In the genomic region with DNA sequence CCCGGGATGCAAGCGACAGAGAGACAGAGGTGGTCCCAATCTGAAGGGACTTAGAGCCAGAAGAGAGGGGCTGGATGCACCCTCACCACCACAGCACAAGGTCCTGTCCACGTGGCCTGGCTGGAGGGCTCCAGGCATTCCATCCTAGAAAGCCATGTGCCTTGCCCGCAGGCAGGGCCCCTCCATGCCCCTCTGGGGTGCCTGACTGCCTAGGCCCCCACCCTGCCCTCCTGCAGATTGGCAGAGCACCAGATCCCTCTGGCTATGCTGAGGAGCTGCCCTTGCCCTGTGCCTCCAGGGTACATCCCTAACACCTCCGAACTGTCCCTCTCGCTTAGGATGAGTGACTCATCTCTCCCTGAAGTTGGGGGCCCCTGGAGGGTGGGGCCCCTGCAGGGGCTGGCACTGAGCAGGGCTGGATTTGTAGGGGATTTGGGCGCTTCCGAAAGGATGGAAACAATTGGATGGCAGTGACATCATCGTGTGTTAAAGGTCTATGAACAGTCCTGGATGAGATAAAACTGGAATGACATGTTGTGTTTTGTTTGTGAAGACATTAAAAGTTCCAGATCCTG, we compare ENCODE assay signal across 12 cellular contexts. TPM values are rescaled to one million over a fixed set of nuclear protein-coding genes. Genes with fewer than 3 reads are reported as not detected.
DNase-seq lines count a peak whose midpoint lies in the region; ATAC-seq, FAIRE-seq and TF ChIP-seq lines count a peak whose summit lies in the region.
"Had no signal": no experiment of that assay in that cellular context is flagged by ENCODE, and none has a peak within 500 bp of the region (broad histone marks: within the 10 kb centered on the region; RNA-seq: fewer than 3 reads in every experiment).

No MANE protein-coding gene starts in this region.

- FAIRE-seq in HepG2 (lab: Jason Lieb, UNC), result no peak

- H3K27ac ChIP-seq in esophagus (ENCODE audit: low read depth in 2 of 2, low read length in 1 of 2), result peak overlapping the region; percentile 53 to 67
- H3K27ac ChIP-seq in HepG2 (ENCODE audit: extremely low read length, insufficient read depth, low read length), result no peak overlapping the region
- H3K27ac ChIP-seq in tibial nerve, result peak overlapping the region in 3 of 4 donors; percentile 51 to 87 (median 78)

- H3K4me3 ChIP-seq in LNCaP clone FGC (ENCODE audit: low read depth, low read length), result no peak overlapping the region
- H3K4me3 ChIP-seq in esophagus (ENCODE audit: low read depth in 1 of 2, low read length in 2 of 2), result no peak overlapping the region
- no peak overlapping the region for H3K4me3 ChIP-seq in HepG2 (replicated peaks in 1 of 3; ENCODE audit: insufficient read depth in 1 of 3, low read depth in 2 of 3, low read length in 3 of 3)
- no peak overlapping the region for H3K4me3 ChIP-seq in tibial nerve

- POLR2A ChIA-PET in HepG2 (lab: Yijun Ruan, JAX), result no interaction called here

- H3K9ac ChIP-seq in HepG2 (ENCODE audit: insufficient read depth, low read depth, low read length), result no peak overlapping the region

- H3K79me2 ChIP-seq in HepG2 (ENCODE audit: insufficient read depth, low read length), result no peaks in the 10 kb centered on the region

- no peak overlapping the region for H3K4me2 ChIP-seq in HepG2 (ENCODE audit: low read depth, low read length)

- H3K4me1 ChIP-seq in esophagus (ENCODE audit: control insufficient read depth in 2 of 2, insufficient read depth in 2 of 2, low read length in 1 of 2) (peaks cover 5 to 15% of the 10 kb centered on the region in 2 donors), HepG2 (ENCODE audit: insufficient read depth, low read length) (peaks cover 8% of the 10 kb centered on the region), tibial nerve (peaks cover 0 to 39% (median 12%) of the 10 kb centered on the region in 4 donors)

- CTCF ChIA-PET in HepG2 (lab: Yijun Ruan, JAX; ENCODE audit: low intra/inter-chr PET ratio, low total read pairs), result interaction anchor here (1.3 to 1.7 kb wide), 3 partner anchors 139 to 165 kb away, joined by 4 to 10 read pairs (median 7); no protein-coding TSS in a partner anchor

- TF ChIP-seq CTCF in LNCaP clone FGC (IDR thresholded peaks at IDR 0.05; ENCODE audit: control insufficient read depth, extremely low read depth, insufficient read depth) (no peak), HepG2 (CRISPR knock-in tag; IDR thresholded peaks at IDR 0.05) (no peak), tibial nerve (IDR thresholded peaks at IDR 0.05) (no peak)

- no peak for TF ChIP-seq POLR2A in HepG2 (IDR thresholded peaks at IDR 0.05; ENCODE audit: insufficient read depth in 1 of 2, low read depth in 2 of 2, low read length in 2 of 2)
- TF ChIP-seq POLR2A in tibial nerve (IDR thresholded peaks at IDR 0.05), result no peak

- WGBS in esophagus, 2 donors, result 39 to 59% methylated on average over 9 of the region's 9 CpGs
- 89% methylated on average over 7 of the region's 9 CpGs for WGBS in HepG2 (ENCODE audit: low lambda C conversion rate)
- 41 to 63% methylated on average over 7 to 8 of the region's 9 CpGs for WGBS in tibial nerve, 2 donors

- no peaks in the 10 kb centered on the region for H4K20me1 ChIP-seq in HepG2 (ENCODE audit: insufficient read depth, low read length)

- H2AFZ ChIP-seq in HepG2 (ENCODE audit: low read length), result no peak overlapping the region

- H3K27me3 ChIP-seq in esophagus (ENCODE audit: control insufficient read depth in 1 of 2, insufficient read depth in 2 of 2, low read length in 2 of 2), result no peaks in the 10 kb centered on the region
- H3K27me3 ChIP-seq in HepG2 (ENCODE audit: control insufficient read depth in 1 of 2, insufficient read depth in 2 of 2, low read length in 2 of 2), result no peaks in the 10 kb centered on the region
- H3K27me3 ChIP-seq in tibial nerve, result no peaks in the 10 kb centered on the region

- TF ChIP-seq RAD21 in HepG2 (CRISPR knock-in tag; IDR thresholded peaks at IDR 0.05), result no peak

- H3K9me3 ChIP-seq in esophagus (ENCODE audit: control insufficient read depth in 2 of 2, insufficient read depth in 1 of 2, low read depth in 1 of 2, low read length in 1 of 2) (peaks cover 3 to 6% of the 10 kb centered on the region in 2 donors), HepG2 (ENCODE audit: low read length) (peaks cover 10% of the 10 kb centered on the region), tibial nerve (peaks cover 0 to 27% (median 0%) of the 10 kb centered on the region in 4 donors)

- DNase-seq in LNCaP clone FGC (ENCODE audit: low read depth) (peak; percentile 84), HepG2 (ENCODE audit: low spot score) (no peak), tibial nerve (ENCODE audit: low spot score in 2 of 2) (no peak), 8988T (no peak), NCI-H69 (lab: John Stamatoyannopoulos, UW) (no peak), activated gamma-delta T cell (lab: John Stamatoyannopoulos, UW) (no peak)
- DNase-seq: activated CD8-positive, alpha-beta memory T cell treated with anti-CD3 and anti-CD28 coated beads, Interleukin-2, amount 50 U/mL, for 4 hours; effector CD4-positive, alpha-beta T cell; NCI-H187 treated with DMSO at 0.1 percent for 48 hours had no signal

- in situ Hi-C loops in HepG2 (cut with HindIII; ENCODE audit: extremely low pct_ligation_motif_present, low pct_unique_long_range_greater_than_20kb), result no loop called here

- TF ChIP-seq EP300 in HepG2 (IDR thresholded peaks at IDR 0.05; ENCODE audit: low read depth in 2 of 2, low read length in 2 of 2) (no peak), HepG2 (CRISPR knock-in tag; IDR thresholded peaks at IDR 0.05; ENCODE audit: borderline replicate concordance) (no peak), tibial nerve (IDR thresholded peaks at IDR 0.05) (no peak)

- intact Hi-C loops in HepG2 (cut with micrococcal nuclease; ENCODE audit: unreplicated experiment), result loop anchor here (1.0 to 5.0 kb wide), 2 partner anchors 46 to 163 kb away; no protein-coding TSS in a partner anchor

- ATAC-seq in HepG2, result no peak
- ATAC-seq: CD8-positive, alpha-beta T cell; stimulated activated memory B cell treated with anti-CD40 and anti-IgM and Interleukin-4, amounts not matched to agents 10 μg/mL and 1 μg/mL and 100 μg/mL, for 72 hours had no signal

- peaks cover 0 to 1% of the 10 kb centered on the region in 2 donors for H3K36me3 ChIP-seq in esophagus (ENCODE audit: control insufficient read depth in 2 of 2, insufficient read depth in 2 of 2, low read length in 1 of 2)
- peaks cover 0 to 15% of the 10 kb centered on the region in 2 experiments; a peak in 2 of 5 replicates for H3K36me3 ChIP-seq in HepG2 (replicated peaks in 1 of 2; ENCODE audit: control insufficient read depth in 1 of 2, insufficient read depth in 2 of 2, low read length in 2 of 2)
- H3K36me3 ChIP-seq in tibial nerve, result peaks cover 0 to 49% (median 0%) of the 10 kb centered on the region in 3 donors

- BruUV-seq in HepG2 (replicated peaks; lab: Mats Ljungman, UMichigan), result no TSS peak

TF ChIP-seq in HepG2, 621 proteins besides CTCF, POLR2A, EP300 and RAD21:
- TF ChIP-seq ZNF160 (CRISPR knock-in tag; IDR thresholded peaks at IDR 0.05) (no peak), ATF7 (IDR thresholded peaks at IDR 0.05) (peak; percentile 27; the same call in 1 of the 2 replicates), ATF7 (CRISPR knock-in tag; IDR thresholded peaks at IDR 0.05) (no peak)

RNA-seq across cellular contexts. Expression of a gene that starts 50.9 kb away (rescaled TPM):
- polyA plus RNA-seq in esophagus (under 1 TPM; 0.37 to 0.75 TPM), HepG2 (2011; rRNA removed) (not detected in 2 replicates)
- total RNA-seq in HepG2 (2016; rRNA removed; fragmentation: Illumina TruSeq; extraction: Trizol) (not detected in 2 replicates), tibial nerve (not detected)
- not detected in 2 replicates for total RNA-seq in HepG2 (2016; cell fraction: cytosol; rRNA removed; fragmentation: Illumina TruSeq; extraction: Trizol; ENCODE audit: low read depth)
- total RNA-seq in HepG2 (2016; cell fraction: insoluble cytoplasmic fraction; rRNA removed; fragmentation: Illumina TruSeq; extraction: Trizol), result not detected in 2 replicates
- not detected in 2 replicates for total RNA-seq in HepG2 (2016; cell fraction: membrane; rRNA removed; fragmentation: Illumina TruSeq; extraction: Trizol)
- not detected in 2 replicates for total RNA-seq in HepG2 (2016; cell fraction: nucleus; rRNA removed; fragmentation: Illumina TruSeq; extraction: Trizol)
- not detected in 2 replicates for polyA plus RNA-seq in HepG2 (2011; cell fraction: cytosol; rRNA removed)
- not detected in 2 replicates for polyA plus RNA-seq in HepG2 (2011; cell fraction: nucleus; rRNA removed)
- not detected in 2 replicates for polyA plus RNA-seq in HepG2 (2012)
- not detected in 2 replicates for polyA plus RNA-seq in HepG2 (2016; cell fraction: cytosol; fragmentation: Illumina TruSeq; extraction: Trizol; ENCODE audit: low read depth)
- polyA plus RNA-seq in HepG2 (2016; cell fraction: insoluble cytoplasmic fraction; fragmentation: Illumina TruSeq; extraction: Trizol; ENCODE audit: low read depth), result not detected in 2 replicates
- not detected in 2 replicates for polyA plus RNA-seq in HepG2 (2016; cell fraction: membrane; fragmentation: Illumina TruSeq; extraction: Trizol; ENCODE audit: low read depth)
- polyA plus RNA-seq in HepG2 (2016; cell fraction: nucleus; fragmentation: Illumina TruSeq; extraction: Trizol; ENCODE audit: insufficient read depth, low read depth), result not detected in 2 replicates
- polyA minus RNA-seq in HepG2 (2011; rRNA and poly(A)+ RNA removed; ENCODE audit: low replicate concordance), result 0.44 TPM in 1 of 2 replicates, not detected in the other
- not detected in 2 replicates for polyA minus RNA-seq in HepG2 (2011; cell fraction: cytosol; rRNA and poly(A)+ RNA removed)
- not detected in 2 replicates for polyA minus RNA-seq in HepG2 (2011; cell fraction: nucleus; rRNA and poly(A)+ RNA removed)
- total RNA-seq: CD8-positive, alpha-beta T cell had no signal
